9 cellular contexts compared by ENCODE assay signal in the genomic region with DNA sequence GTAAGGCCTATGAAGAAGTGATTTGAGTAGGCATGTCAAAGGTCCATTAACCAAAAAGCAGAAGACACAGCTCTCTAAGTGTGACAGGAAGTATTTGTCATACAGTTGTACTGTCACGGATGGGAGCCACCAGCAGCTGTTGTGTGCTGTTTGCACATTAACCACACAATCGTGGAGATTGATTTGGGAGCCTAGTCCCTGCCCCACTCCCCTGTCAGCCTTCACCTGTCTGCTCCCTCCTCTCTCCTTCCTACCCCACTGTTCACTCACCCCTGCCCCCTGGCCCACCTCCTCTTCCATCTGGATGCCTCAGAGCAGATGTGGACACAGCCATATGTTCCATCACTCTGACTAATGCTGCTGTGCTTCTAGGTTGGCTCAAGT.
DNase-seq lines count a peak whose midpoint lies in the region; ATAC-seq and TF ChIP-seq lines count a peak whose summit lies in the region.
"Had no signal": no experiment of that assay in that cellular context is flagged by ENCODE, and none has a peak within 500 bp of the region (broad histone marks: within the 10 kb centered on the region; RNA-seq: fewer than 3 reads in every experiment).

No MANE protein-coding gene starts in this region.

- no peaks in the 10 kb centered on the region for H3K9me3 Mint-ChIP-seq in effector memory CD8-positive, alpha-beta T cell
- no peaks in the 10 kb centered on the region for H3K9me3 Mint-ChIP-seq in Calu3 (ENCODE audit: low read depth, unreplicated experiment)

- no TSS peak for BruUV-seq in Calu3 (replicated peaks; lab: Mats Ljungman, UMichigan)

- intact Hi-C loops in Calu3 (cut with micrococcal nuclease; ENCODE audit: unreplicated experiment): no loop called here
- intact Hi-C loops in uterus (cut with DNase I; ENCODE audit: low total_unique reads): no loop called here

- no peak for TF ChIP-seq POLR2A in uterus (IDR thresholded peaks at IDR 0.05)

- no peak overlapping the region for H3K4me3 Mint-ChIP-seq in effector memory CD8-positive, alpha-beta T cell
- H3K4me3 Mint-ChIP-seq in Calu3 (ENCODE audit: low read depth, unreplicated experiment): no peak overlapping the region

- H3K36me3 ChIP-seq in uterus: no peaks in the 10 kb centered on the region

- no peak overlapping the region for H3K27ac ChIP-seq in uterus

- peak overlapping the region; percentile 17 to 39 for H3K27ac Mint-ChIP-seq in effector memory CD8-positive, alpha-beta T cell
- no peak overlapping the region for H3K27ac Mint-ChIP-seq in Calu3 (ENCODE audit: unreplicated experiment)

- no peaks in the 10 kb centered on the region for H3K36me3 Mint-ChIP-seq in effector memory CD8-positive, alpha-beta T cell (ENCODE audit: insufficient read depth)
- no peaks in the 10 kb centered on the region for H3K36me3 Mint-ChIP-seq in Calu3 (ENCODE audit: insufficient read depth, unreplicated experiment)

- ATAC-seq in GM18519 (IDR thresholded peaks at IDR 0.05; ENCODE audit: low FRiP score, unreplicated experiment): peak; percentile 83
- peak; percentile 77 for ATAC-seq in GM21529 (IDR thresholded peaks at IDR 0.05; ENCODE audit: unreplicated experiment)
- peak; percentile 63 for ATAC-seq in effector memory CD8-positive, alpha-beta T cell (replicated peaks)
- ATAC-seq: left ventricle myocardium superior had no signal

- TF ChIP-seq CTCF in Calu3 (IDR thresholded peaks at IDR 0.05; ENCODE audit: unreplicated experiment) (no peak), uterus (IDR thresholded peaks at IDR 0.05) (no peak)

- H3K4me1 ChIP-seq in uterus: no peaks in the 10 kb centered on the region

- H3K4me1 Mint-ChIP-seq in effector memory CD8-positive, alpha-beta T cell (ENCODE audit: low read depth in 2 of 2): peaks cover 32 to 33% of the 10 kb centered on the region in 2 donors
- peaks cover 21% of the 10 kb centered on the region for H3K4me1 Mint-ChIP-seq in Calu3 (ENCODE audit: low read depth, unreplicated experiment)

- no peak overlapping the region for H3K4me3 ChIP-seq in Jurkat, Clone E6-1 (ENCODE audit: low read length)
- no peak overlapping the region for H3K4me3 ChIP-seq in uterus

- no peaks in the 10 kb centered on the region for H3K9me3 ChIP-seq in uterus

- CTCF ChIA-PET in Calu3 (lab: Charles Lee): no interaction called here

- H3K27me3 Mint-ChIP-seq in effector memory CD8-positive, alpha-beta T cell: peaks cover 10 to 18% of the 10 kb centered on the region in 2 donors
- no peaks in the 10 kb centered on the region for H3K27me3 Mint-ChIP-seq in Calu3 (ENCODE audit: unreplicated experiment)

- no peaks in the 10 kb centered on the region for H3K27me3 ChIP-seq in uterus

- peak; percentile 21 for DNase-seq in Jurkat, Clone E6-1 (ENCODE audit: low read depth, low spot score)
- no peak for DNase-seq in effector memory CD8-positive, alpha-beta T cell
- DNase-seq in Calu3 (no peak), HuH-7 (ENCODE audit: low spot score) (no peak), hypothalamus (lab: John Stamatoyannopoulos, UW) (no peak), uterus (no peak)
- DNase-seq: left ventricle myocardium superior had no signal
